ENCODE assay signal across 22 cellular contexts in the genomic region with DNA sequence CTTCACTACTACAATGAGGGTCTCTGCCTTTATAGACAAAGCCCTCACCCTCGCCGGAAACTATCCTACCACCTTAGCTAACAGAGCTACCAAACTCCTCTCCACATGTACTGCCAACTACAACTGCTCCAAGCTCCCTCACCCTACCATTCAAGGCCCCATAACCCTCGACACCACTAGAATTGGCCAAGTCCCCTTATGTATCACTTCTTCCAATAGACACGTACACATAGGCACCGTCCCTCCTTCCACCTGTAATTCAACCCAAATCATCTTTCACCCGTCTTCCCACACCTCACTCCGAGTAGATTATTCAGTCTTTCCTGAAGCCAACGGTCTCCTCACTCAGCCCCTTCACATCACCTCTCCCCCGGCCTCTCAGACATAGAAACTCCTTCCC. TPM values are rescaled to one million over a fixed set of nuclear protein-coding genes. Genes with fewer than 3 reads are reported as not detected.
"Had no signal": no experiment of that assay in that cellular context is flagged by ENCODE, and none has a peak within 500 bp of the region (broad histone marks: within the 10 kb centered on the region; RNA-seq: fewer than 3 reads in every experiment).

No MANE protein-coding gene starts in this region.

- H3K9me3 Mint-ChIP-seq: activated naive CD4-positive, alpha-beta T cell treated with anti-CD3 and anti-CD28 coated beads, Interleukin-2, amount 50 U/mL, for 24 hours; IgD-negative memory B cell had no signal

- H3K27ac Mint-ChIP-seq: activated CD8-positive, alpha-beta memory T cell treated with anti-CD3 and anti-CD28 coated beads, Interleukin-2, amount 10 ng/mL, durations not matched to agents 7 days and 5 days; activated naive CD4-positive, alpha-beta T cell treated with anti-CD3 and anti-CD28 coated beads, Interleukin-2, amount 50 U/mL, for 24 hours; IgD-negative memory B cell; T-helper 2 cell treated with Interferon-gamma antibody and Interleukin-4, amounts not matched to agents 5 μg/mL and 100 μg/mL, for 36 hours had no signal

- H3K9me3 ChIP-seq: MG63, SJSA1 had no signal

- H3K27ac ChIP-seq: brain microvascular endothelial cell, SJSA1 had no signal

- H3K27me3 ChIP-seq: MG63, SJSA1 had no signal

- ATAC-seq: activated CD4-positive, CD25-positive, alpha-beta regulatory T cell treated with anti-CD3 and anti-CD28 coated beads, Interleukin-2, amount 50 U/mL, for 24 hours; PC-3; SK-N-SH treated with all-trans-retinoic acid at 6 μM for 48 hours had no signal

- H3K27me3 Mint-ChIP-seq: activated CD8-positive, alpha-beta memory T cell treated with anti-CD3 and anti-CD28 coated beads, Interleukin-2, amount 10 ng/mL, durations not matched to agents 7 days and 5 days; activated naive CD4-positive, alpha-beta T cell treated with anti-CD3 and anti-CD28 coated beads, Interleukin-2, amount 50 U/mL, for 24 hours had no signal

- H3K4me3 Mint-ChIP-seq: activated CD8-positive, alpha-beta memory T cell treated with anti-CD3 and anti-CD28 coated beads, Interleukin-2, amount 10 ng/mL, durations not matched to agents 7 days and 5 days; activated naive CD4-positive, alpha-beta T cell treated with anti-CD3 and anti-CD28 coated beads, Interleukin-2, amount 50 U/mL, for 24 hours; IgD-negative memory B cell; T-helper 2 cell treated with Interferon-gamma antibody and Interleukin-4, amounts not matched to agents 5 μg/mL and 100 μg/mL, for 36 hours had no signal

- H3K36me3 ChIP-seq: brain microvascular endothelial cell, MG63, SJSA1 had no signal

- H3K4me3 ChIP-seq: MG63, SJSA1 had no signal

- H3K4me1 ChIP-seq: SJSA1 had no signal

- DNase-seq: activated CD4-positive, alpha-beta T cell treated with anti-CD3 and anti-CD28 coated beads for 4 hours; activated CD8-positive, alpha-beta memory T cell treated with anti-CD3 and anti-CD28 coated beads, Interleukin-2, amount 10 ng/mL, durations not matched to agents 7 days and 5 days; activated effector memory CD4-positive, alpha-beta T cell treated with Interleukin-2 at 50 U/mL for 16 hours; activated naive CD4-positive, alpha-beta T cell; brain microvascular endothelial cell; cerebellar nuclear complex; KG1; MG63; NCI-H1417 treated with DMSO at 0.1 percent for 48 hours; NCI-H1694; NCI-H2107; NCI-H446 treated with DMSO at 0.1 percent for 48 hours; PC-3; SHP77; SW 1271 had no signal

RNA-seq across cellular contexts. Expression of a gene that starts 19.7 kb away (rescaled TPM):
- total RNA-seq: cardiac septum, SJSA1 had no signal
